31 cellular contexts compared by ENCODE assay signal in genomic region chr12:71460318-71460717, GRCh38. TPM values are rescaled to one million over a fixed set of nuclear protein-coding genes. Genes with fewer than 3 reads are reported as not detected.
"Had no signal": no experiment of that assay in that cellular context is flagged by ENCODE, and none has a peak within 500 bp of the region (broad histone marks: within the 10 kb centered on the region; RNA-seq: fewer than 3 reads in every experiment).

No MANE protein-coding gene starts in this region.

- H3K27ac Mint-ChIP-seq: naive thymus-derived CD8-positive, alpha-beta T cell; nephron; progenitor cell of endocrine pancreas; stimulated activated memory B cell treated with anti-CD40 and anti-IgM and Interleukin-4, amounts not matched to agents 10 μg/mL and 1 μg/mL and 100 μg/mL, for 72 hours; stimulated activated naive CD8-positive, alpha-beta T cell treated with anti-CD3 and anti-CD28 coated beads, Interleukin-15, amount 100 ng/mL, for 72 hours; type B pancreatic cell had no signal

- H3K27me3 Mint-ChIP-seq: stimulated activated naive CD8-positive, alpha-beta T cell treated with anti-CD3 and anti-CD28 coated beads, Interleukin-15, amount 100 ng/mL, for 72 hours had no signal

- H3K4me1 Mint-ChIP-seq: naive thymus-derived CD8-positive, alpha-beta T cell; stimulated activated memory B cell treated with anti-CD40 and anti-IgM and Interleukin-4, amounts not matched to agents 10 μg/mL and 1 μg/mL and 100 μg/mL, for 72 hours; stimulated activated naive CD8-positive, alpha-beta T cell treated with anti-CD3 and anti-CD28 coated beads, Interleukin-15, amount 100 ng/mL, for 72 hours had no signal

- DNase-seq: head of caudate nucleus; hippocampal formation; kidney glomerular epithelial cell; left colon; left ventricle myocardium inferior; midbrain; naive thymus-derived CD8-positive, alpha-beta T cell; occipital lobe; retina; right cardiac atrium; sigmoid colon; small intestine; stimulated activated CD4-positive, alpha-beta T cell treated with anti-CD3 and anti-CD28 coated beads, Interleukin-1b, Interleukin-23, amount 100 ng/mL, for 48 hours; stimulated activated CD4-positive, alpha-beta T cell treated with anti-CD3 and anti-CD28 coated beads, Interleukin-2, amount 100 ng/mL, for 48 hours; stimulated activated CD4-positive, alpha-beta T cell treated with anti-CD3 and anti-CD28 coated beads, Interleukin-4, amount 100 ng/mL, for 4 hours; stimulated activated CD8-positive, alpha-beta memory T cell treated with anti-CD3 and anti-CD28 coated beads, Interleukin-4, amount 100 ng/mL, for 48 hours; stimulated activated naive CD4-positive, alpha-beta T cell treated with Interleukin-2 at 50 U/mL for 16 hours; stimulated activated naive CD8-positive, alpha-beta T cell treated with anti-CD3 and anti-CD28 coated beads, Interleukin-15, amount 100 ng/mL, for 72 hours; substantia nigra; uterus had no signal

- H3K9me3 ChIP-seq: left ventricle myocardium inferior, neutrophil, sigmoid colon, tibial nerve, uterus had no signal

- H3K9ac ChIP-seq: parathyroid adenoma had no signal

- H3K4me3 Mint-ChIP-seq: naive thymus-derived CD8-positive, alpha-beta T cell; nephron; neural crest cell; stimulated activated memory B cell treated with anti-CD40 and anti-IgM and Interleukin-4, amounts not matched to agents 10 μg/mL and 1 μg/mL and 100 μg/mL, for 72 hours; stimulated activated naive CD8-positive, alpha-beta T cell treated with anti-CD3 and anti-CD28 coated beads, Interleukin-15, amount 100 ng/mL, for 72 hours; type B pancreatic cell had no signal

- H2AFZ ChIP-seq: parathyroid adenoma had no signal

- H3K4me1 ChIP-seq: left ventricle myocardium inferior, parathyroid adenoma, sigmoid colon, uterus had no signal

- H3K79me2 ChIP-seq: parathyroid adenoma had no signal

- H3K27ac ChIP-seq: left ventricle myocardium inferior, neutrophil, parathyroid adenoma, sigmoid colon, tibial nerve, uterus had no signal

- H3K9me3 Mint-ChIP-seq: naive thymus-derived CD8-positive, alpha-beta T cell; nephron; neural crest cell; stimulated activated memory B cell treated with anti-CD40 and anti-IgM and Interleukin-4, amounts not matched to agents 10 μg/mL and 1 μg/mL and 100 μg/mL, for 72 hours; stimulated activated naive CD8-positive, alpha-beta T cell treated with anti-CD3 and anti-CD28 coated beads, Interleukin-15, amount 100 ng/mL, for 72 hours; type B pancreatic cell had no signal

- H3K36me3 Mint-ChIP-seq: naive thymus-derived CD8-positive, alpha-beta T cell; stimulated activated memory B cell treated with anti-CD40 and anti-IgM and Interleukin-4, amounts not matched to agents 10 μg/mL and 1 μg/mL and 100 μg/mL, for 72 hours; type B pancreatic cell had no signal

- H3K27me3 ChIP-seq: neutrophil, sigmoid colon, tibial nerve had no signal

- H3K4me3 ChIP-seq: left ventricle myocardium inferior, lung, sigmoid colon, tibial nerve, uterus had no signal

- H3K36me3 ChIP-seq: left ventricle myocardium inferior, neutrophil, sigmoid colon, tibial nerve, uterus had no signal

RNA-seq across cellular contexts. Expression of gene LGR5, which starts 20.7 kb away (rescaled TPM):
- total RNA-seq: left ventricle myocardium inferior; mucosa of gallbladder; naive thymus-derived CD8-positive, alpha-beta T cell; occipital lobe; pulmonary artery endothelial cell had no signal
- polyA plus RNA-seq: naive thymus-derived CD8-positive, alpha-beta T cell had no signal
